In the genomic region with DNA sequence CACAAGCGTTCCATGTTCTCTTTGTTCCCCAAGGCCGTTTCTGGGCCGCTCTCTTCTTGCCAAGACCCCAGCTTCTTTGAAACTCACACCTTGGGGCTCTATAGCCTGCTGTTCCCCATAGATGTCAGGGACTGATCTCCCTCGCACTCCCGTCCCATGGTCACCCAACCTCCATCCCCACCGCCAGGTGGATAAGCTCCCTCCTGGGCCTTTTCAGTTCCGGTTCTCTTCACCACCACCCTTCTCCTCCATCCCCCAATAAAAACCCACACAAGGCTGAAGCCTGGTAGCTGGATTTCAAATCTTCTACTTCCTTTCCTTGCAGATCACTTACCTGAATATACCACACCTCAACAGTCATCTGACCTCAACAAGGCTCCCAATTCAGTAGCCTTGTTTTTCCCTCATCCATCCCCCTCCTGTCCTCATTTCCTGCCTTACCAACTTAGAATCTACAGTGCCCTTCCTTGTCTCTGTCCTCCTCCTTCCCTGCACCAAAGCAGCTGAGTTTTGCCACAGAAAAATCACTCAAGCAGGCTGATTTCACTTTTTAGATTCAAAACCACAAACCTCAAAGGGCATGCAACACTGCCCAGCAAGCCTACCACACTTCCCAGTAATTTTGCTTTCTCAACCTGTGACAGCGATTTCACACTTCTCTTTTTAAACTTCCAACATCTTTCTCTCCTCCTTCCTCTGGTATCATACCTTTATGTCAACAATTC, we compare ENCODE assay signal across 10 cellular contexts. TPM values are rescaled to one million over a fixed set of nuclear protein-coding genes. Genes with fewer than 3 reads are reported as not detected.
DNase-seq lines count a peak whose midpoint lies in the region; ATAC-seq and TF ChIP-seq lines count a peak whose summit lies in the region.
"Had no signal": no experiment of that assay in that cellular context is flagged by ENCODE, and none has a peak within 500 bp of the region (broad histone marks: within the 10 kb centered on the region; RNA-seq: fewer than 3 reads in every experiment).

No MANE protein-coding gene starts in this region.

- 95 to 100% methylated on average over 5 to 8 of the region's 8 CpGs for WGBS in endodermal cell (ENCODE audit: insufficient coverage in 1 of 2, insufficient read length in 1 of 2), 2 experiments

- H3K27ac ChIP-seq in endodermal cell (ENCODE audit: low read depth, low read length): no peak overlapping the region
- H3K27ac ChIP-seq: thoracic aorta had no signal

- no peak overlapping the region for H3K27ac Mint-ChIP-seq in activated naive CD8-positive, alpha-beta T cell treated with anti-CD3 and anti-CD28 coated beads, Interleukin-2, amount 10 ng/mL, durations not matched to agents 7 days and 5 days
- no peak overlapping the region for H3K27ac Mint-ChIP-seq in activated naive CD8-positive, alpha-beta T cell treated with anti-CD3 and anti-CD28 coated beads for 36 hours
- H3K27ac Mint-ChIP-seq in WTC11 (no peak overlapping the region), endodermal cell (no peak overlapping the region)
- no peak overlapping the region for H3K27ac Mint-ChIP-seq in stimulated activated memory B cell treated with anti-CD40 and anti-IgM and Interleukin-4, amounts not matched to agents 10 μg/mL and 1 μg/mL and 100 μg/mL, for 72 hours

- H3K27me3 ChIP-seq in endodermal cell (ENCODE audit: control insufficient read depth, insufficient read depth, low read length, poor library complexity, severe bottlenecking): no peaks in the 10 kb centered on the region

- H3K27me3 Mint-ChIP-seq in activated naive CD8-positive, alpha-beta T cell treated with anti-CD3 and anti-CD28 coated beads, Interleukin-2, amount 10 ng/mL, durations not matched to agents 7 days and 5 days: no peaks in the 10 kb centered on the region
- H3K27me3 Mint-ChIP-seq in activated naive CD8-positive, alpha-beta T cell treated with anti-CD3 and anti-CD28 coated beads for 36 hours: no peaks in the 10 kb centered on the region
- H3K27me3 Mint-ChIP-seq in WTC11 (ENCODE audit: low read depth) (no peaks in the 10 kb centered on the region), endodermal cell (ENCODE audit: insufficient read depth) (no peaks in the 10 kb centered on the region)
- no peaks in the 10 kb centered on the region for H3K27me3 Mint-ChIP-seq in stimulated activated memory B cell treated with anti-CD40 and anti-IgM and Interleukin-4, amounts not matched to agents 10 μg/mL and 1 μg/mL and 100 μg/mL, for 72 hours

- no peak overlapping the region for H3K4me3 ChIP-seq in endodermal cell (ENCODE audit: low read length)
- H3K4me3 ChIP-seq: lung, thoracic aorta had no signal

- no peak overlapping the region for H3K4me3 Mint-ChIP-seq in activated naive CD8-positive, alpha-beta T cell treated with anti-CD3 and anti-CD28 coated beads, Interleukin-2, amount 10 ng/mL, durations not matched to agents 7 days and 5 days
- H3K4me3 Mint-ChIP-seq in activated naive CD8-positive, alpha-beta T cell treated with anti-CD3 and anti-CD28 coated beads for 36 hours: no peak overlapping the region
- no peak overlapping the region for H3K4me3 Mint-ChIP-seq in WTC11
- H3K4me3 Mint-ChIP-seq in stimulated activated memory B cell treated with anti-CD40 and anti-IgM and Interleukin-4, amounts not matched to agents 10 μg/mL and 1 μg/mL and 100 μg/mL, for 72 hours: no peak overlapping the region
- H3K4me3 Mint-ChIP-seq in endodermal cell: no peak overlapping the region

- no peaks in the 10 kb centered on the region for H3K4me1 Mint-ChIP-seq in activated naive CD8-positive, alpha-beta T cell treated with anti-CD3 and anti-CD28 coated beads, Interleukin-2, amount 10 ng/mL, durations not matched to agents 7 days and 5 days
- H3K4me1 Mint-ChIP-seq in activated naive CD8-positive, alpha-beta T cell treated with anti-CD3 and anti-CD28 coated beads for 36 hours: peaks cover 1% of the 10 kb centered on the region
- no peaks in the 10 kb centered on the region for H3K4me1 Mint-ChIP-seq in WTC11
- peaks cover 1% of the 10 kb centered on the region for H3K4me1 Mint-ChIP-seq in stimulated activated memory B cell treated with anti-CD40 and anti-IgM and Interleukin-4, amounts not matched to agents 10 μg/mL and 1 μg/mL and 100 μg/mL, for 72 hours
- no peaks in the 10 kb centered on the region for H3K4me1 Mint-ChIP-seq in endodermal cell

- H3K9me3 ChIP-seq in endodermal cell (ENCODE audit: control insufficient read depth, low read length): no peaks in the 10 kb centered on the region
- H3K9me3 ChIP-seq: thoracic aorta had no signal

- ATAC-seq in activated naive CD8-positive, alpha-beta T cell treated with anti-CD3 and anti-CD28 coated beads, Interleukin-2, amount 10 ng/mL, durations not matched to agents 7 days and 5 days (ENCODE audit: low read depth): peak; percentile 35
- ATAC-seq in HG03064 (IDR thresholded peaks at IDR 0.05; ENCODE audit: low read depth, unreplicated experiment): peak; percentile 71
- ATAC-seq in WTC11: peak; percentile 37
- ATAC-seq in stimulated activated memory B cell treated with anti-CD40 and anti-IgM and Interleukin-4, amounts not matched to agents 10 μg/mL and 1 μg/mL and 100 μg/mL, for 72 hours: peak; percentile 90

- POLR2A ChIA-PET in activated naive CD8-positive, alpha-beta T cell treated with anti-CD3 and anti-CD28 coated beads, Interleukin-2, amount 10 ng/mL, durations not matched to agents 7 days and 5 days (lab: Charles Lee): interaction anchor here (2.5 kb wide), 1 partner anchor 14 kb away, joined by 9 read pairs; no protein-coding TSS in a partner anchor
- POLR2A ChIA-PET in WTC11 (lab: Charles Lee): no interaction called here

- H3K36me3 Mint-ChIP-seq in activated naive CD8-positive, alpha-beta T cell treated with anti-CD3 and anti-CD28 coated beads, Interleukin-2, amount 10 ng/mL, durations not matched to agents 7 days and 5 days: peaks cover 5% of the 10 kb centered on the region
- H3K36me3 Mint-ChIP-seq in activated naive CD8-positive, alpha-beta T cell treated with anti-CD3 and anti-CD28 coated beads for 36 hours: peaks cover 12% of the 10 kb centered on the region
- no peaks in the 10 kb centered on the region for H3K36me3 Mint-ChIP-seq in WTC11
- peaks cover 1% of the 10 kb centered on the region for H3K36me3 Mint-ChIP-seq in stimulated activated memory B cell treated with anti-CD40 and anti-IgM and Interleukin-4, amounts not matched to agents 10 μg/mL and 1 μg/mL and 100 μg/mL, for 72 hours
- no peaks in the 10 kb centered on the region for H3K36me3 Mint-ChIP-seq in endodermal cell (ENCODE audit: low read depth)

- H3K9me3 Mint-ChIP-seq in activated naive CD8-positive, alpha-beta T cell treated with anti-CD3 and anti-CD28 coated beads, Interleukin-2, amount 10 ng/mL, durations not matched to agents 7 days and 5 days: no peaks in the 10 kb centered on the region
- no peaks in the 10 kb centered on the region for H3K9me3 Mint-ChIP-seq in activated naive CD8-positive, alpha-beta T cell treated with anti-CD3 and anti-CD28 coated beads for 36 hours
- H3K9me3 Mint-ChIP-seq in WTC11 (no peaks in the 10 kb centered on the region), endodermal cell (no peaks in the 10 kb centered on the region)
- H3K9me3 Mint-ChIP-seq in stimulated activated memory B cell treated with anti-CD40 and anti-IgM and Interleukin-4, amounts not matched to agents 10 μg/mL and 1 μg/mL and 100 μg/mL, for 72 hours: no peaks in the 10 kb centered on the region

- no peak for DNase-seq in activated naive CD8-positive, alpha-beta T cell treated with anti-CD3 and anti-CD28 coated beads, Interleukin-2, amount 10 ng/mL, durations not matched to agents 7 days and 5 days
- DNase-seq in activated naive CD8-positive, alpha-beta T cell treated with anti-CD3 and anti-CD28 coated beads for 36 hours: no peak
- DNase-seq in WTC11 (ENCODE audit: low spot score): no peak
- no peak for DNase-seq in endodermal cell
- DNase-seq in activated gamma-delta T cell treated with Interleukin-2 at 50 U/mL for 16 hours: no peak
- no peak for DNase-seq in putamen (ENCODE audit: low spot score)

- H3K9ac ChIP-seq in endodermal cell (ENCODE audit: extremely low read depth, low read length, poor library complexity, severe bottlenecking): no peak overlapping the region

- peaks cover 3% of the 10 kb centered on the region for H3K36me3 ChIP-seq in endodermal cell (ENCODE audit: control insufficient read depth, insufficient read depth, low read length)
- H3K36me3 ChIP-seq: thoracic aorta had no signal

- TF ChIP-seq CTCF in WTC11 (IDR thresholded peaks at IDR 0.05) (no peak), endodermal cell (conservative IDR thresholded peaks at IDR 0.05) (no peak)

- CTCF ChIA-PET in WTC11 (lab: Charles Lee): interaction anchor here (0.9 to 1.6 kb wide), 2 partner anchors 53 to 79 kb away, joined by 3 to 5 read pairs; no protein-coding TSS in a partner anchor

- H3K4me1 ChIP-seq in endodermal cell (ENCODE audit: control insufficient read depth, insufficient read depth, low read length): no peaks in the 10 kb centered on the region

RNA-seq across cellular contexts. Expression of gene SLC37A3, which starts 7.7 kb away (rescaled TPM):
- 10 to 100 TPM; 33.6 to 37.7 TPM for total RNA-seq in activated naive CD8-positive, alpha-beta T cell treated with anti-CD3 and anti-CD28 coated beads, Interleukin-2, amount 10 ng/mL, durations not matched to agents 7 days and 5 days
- 10 to 100 TPM; 26.2 to 27.2 TPM for total RNA-seq in activated naive CD8-positive, alpha-beta T cell treated with anti-CD3 and anti-CD28 coated beads for 36 hours
- total RNA-seq in WTC11 (2021) (48.2 to 54.8 TPM (median 48.7 TPM) in 3 replicates), endodermal cell (10 to 100 TPM; 55.4 to 60.5 TPM)
- polyA plus RNA-seq in endodermal cell (2013, experiment 1 of 2): 59.6 TPM
- 57.5 TPM for polyA plus RNA-seq in endodermal cell (2013, experiment 2 of 2)

RNA-seq across cellular contexts. Expression of gene RAB19, which starts 13.2 kb away (rescaled TPM):
- total RNA-seq in activated naive CD8-positive, alpha-beta T cell treated with anti-CD3 and anti-CD28 coated beads, Interleukin-2, amount 10 ng/mL, durations not matched to agents 7 days and 5 days: 1 to 10 TPM; 8.1 to 9.1 TPM
- 1 to 10 TPM; 6.8 to 7.6 TPM for total RNA-seq in activated naive CD8-positive, alpha-beta T cell treated with anti-CD3 and anti-CD28 coated beads for 36 hours
- total RNA-seq in WTC11 (2021) (10.8 to 13.9 TPM (median 13.6 TPM) in 3 replicates), endodermal cell (1 to 10 TPM; 5.1 to 5.7 TPM)
- not detected for polyA plus RNA-seq in endodermal cell (2013, experiment 1 of 2)
- polyA plus RNA-seq in endodermal cell (2013, experiment 2 of 2): not detected
- total RNA-seq: thoracic aorta had no signal

Comparison
In these comparisons a context has a peak if more than half of its experiments do, and no peak if none do; other contexts are left out.
1. ATAC-seq: peak in every context shown above with its lines; median percentile 90 in stimulated activated memory B cell treated with anti-CD40 and anti-IgM and Interleukin-4, amounts not matched to agents 10 μg/mL and 1 μg/mL and 100 μg/mL, for 72 hours; 71 in HG03064; 37 in WTC11; 35 in activated naive CD8-positive, alpha-beta T cell treated with anti-CD3 and anti-CD28 coated beads, Interleukin-2, amount 10 ng/mL, durations not matched to agents 7 days and 5 days.